Comparison of ENCODE assay signal across 8 cellular contexts in the genomic region with DNA sequence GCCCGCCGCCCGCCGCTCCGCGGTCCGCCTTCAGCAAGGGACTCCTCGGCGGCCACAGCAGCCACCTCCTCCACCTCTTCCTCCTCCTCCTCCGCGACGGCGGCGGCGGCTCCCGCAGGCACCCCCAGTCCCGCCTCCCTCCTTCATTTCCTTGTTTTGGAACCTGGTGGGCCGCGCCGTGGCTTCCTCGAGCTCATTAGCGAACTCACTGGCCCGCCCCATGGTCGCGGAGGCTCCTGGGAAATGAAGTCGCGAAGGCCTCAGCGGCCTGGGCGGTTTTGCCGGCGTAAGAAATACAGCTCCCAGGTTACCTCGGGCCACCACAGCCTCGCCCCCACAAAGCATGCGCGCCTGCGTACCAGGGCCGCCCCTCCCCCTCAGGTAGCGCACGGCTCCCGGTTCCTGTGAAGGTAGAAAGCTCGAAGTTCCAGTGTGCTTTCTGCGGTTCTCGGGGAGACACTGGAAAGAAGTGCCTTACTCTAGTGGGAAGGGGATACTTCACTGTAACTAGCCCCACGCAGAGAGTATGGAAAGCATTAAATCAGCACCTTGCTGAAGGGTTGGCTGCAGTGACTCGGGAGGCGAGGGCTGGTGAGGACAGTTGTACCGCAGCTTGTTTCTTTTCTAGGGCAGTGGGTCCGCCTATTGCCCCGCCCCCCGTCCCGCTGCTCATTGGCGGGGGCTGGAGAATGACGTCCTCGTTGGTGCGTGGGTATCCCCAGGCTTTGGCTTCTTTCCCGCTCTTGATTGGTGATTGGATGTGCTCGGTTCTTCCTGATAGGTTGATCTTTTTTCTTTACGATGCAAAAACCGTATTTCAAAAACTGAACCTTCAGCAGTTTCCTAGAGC. TPM values are rescaled to one million over a fixed set of nuclear protein-coding genes. Genes with fewer than 3 reads are reported as not detected.
A peak's percentile ranks its signal among the peaks of the same experiment; 100 is the strongest.
DNase-seq lines count a peak whose midpoint lies in the region; ATAC-seq, FAIRE-seq and TF ChIP-seq lines count a peak whose summit lies in the region.

A gene (minus strand): TSS at position 210 of the 850 bp plus-strand sequence. CDS start 333 bp downstream, outside the sequence.

- no peaks in the 10 kb centered on the region for H3K27me3 ChIP-seq in sigmoid colon

- H3K36me3 ChIP-seq in sigmoid colon = no peaks in the 10 kb centered on the region

- peak within 1 kb of the TSS; percentile 99 to 100 (median 99) for H3K27ac Mint-ChIP-seq in brain

- peaks cover 0 to 3% (median 0%) of the 10 kb centered on the region in 5 experiments for H3K9me3 Mint-ChIP-seq in brain

- peaks cover 32% of the 10 kb centered on the region for H3K4me1 Mint-ChIP-seq in brain

- H3K4me3 Mint-ChIP-seq in brain = peak within 1 kb of the TSS; percentile 96 to 100 (median 99)

- peaks cover 5% of the 10 kb centered on the region for H3K27me3 Mint-ChIP-seq in brain

- H3K27ac ChIP-seq in 22Rv1 (peak within 1 kb of the TSS; percentile 91), sigmoid colon (peak within 1 kb of the TSS; percentile 89 to 99 (median 97))

- ATAC-seq in GM18520 (IDR thresholded peaks at IDR 0.05; ENCODE audit: unreplicated experiment) = peak; percentile 62
- ATAC-seq in HG03064 (IDR thresholded peaks at IDR 0.05; ENCODE audit: low read depth, unreplicated experiment) = peak; percentile 66

- peak in 1 of 4 donors; percentile 63 for TF ChIP-seq EP300 in sigmoid colon (IDR thresholded peaks at IDR 0.05)

- peak in 1 of 2 donors; percentile 68 for TF ChIP-seq POLR2A in sigmoid colon (IDR thresholded peaks at IDR 0.05)

- peak; percentile 95 for FAIRE-seq in TTC549 (lab: Jason Lieb, UNC)

- H3K36me3 Mint-ChIP-seq in brain = peaks cover 15% of the 10 kb centered on the region

- H3K4me1 ChIP-seq in sigmoid colon = peaks cover 0 to 13% (median 6%) of the 10 kb centered on the region in 4 donors

- intact Hi-C loops in sigmoid colon (cut with DNase I) = loop anchor here (1.0 to 10.0 kb wide), 4 partner anchors 59 to 641 kb away; a partner anchor contains a TSS

- WGBS in sigmoid colon, 2 donors = 0% methylated on average over 59 of the region's 59 CpGs

- H3K4me3 ChIP-seq in sigmoid colon = peak within 1 kb of the TSS; percentile 73 to 91 (median 88)

- TF ChIP-seq CTCF in 22Rv1 (IDR thresholded peaks at IDR 0.05) = no peak
- no peak for TF ChIP-seq CTCF in brain (conservative IDR thresholded peaks at IDR 0.05)
- no peak for TF ChIP-seq CTCF in sigmoid colon (IDR thresholded peaks at IDR 0.05)

- H3K9me3 ChIP-seq in sigmoid colon = no peaks in the 10 kb centered on the region

- DNase-seq in NCI-H2107 treated with DMSO at 0.1 percent for 48 hours (lab: John Stamatoyannopoulos, UW; ENCODE audit: unreplicated experiment) (peak; percentile 98), iPS DF 4.7 (ENCODE audit: extremely low read depth, low spot score) (peak; percentile 90), sigmoid colon (peak; percentile 99)

RNA-seq across cellular contexts. Expression of the gene that starts here (rescaled TPM):
- polyA plus RNA-seq in brain (ENCODE audit: insufficient read depth, low read depth, low replicate concordance) (36.0 TPM), sigmoid colon (10 to 100 TPM in 1 of 3 donors, 1 to 10 TPM in 2; 6.7 to 10.1 (median 7.8) TPM)
- total RNA-seq in sigmoid colon = 10 to 100 TPM; 12.1 to 17.8 (median 14.5) TPM

Comparison
In these comparisons a context has a peak if more than half of its experiments do, and no peak if none do; other contexts are left out.
1. Peak in every context shown above with its lines: DNase-seq, ATAC-seq, H3K4me3 ChIP-seq and H3K27ac ChIP-seq.